In genomic region chr2:127321306-127321705, GRCh38 we compare ENCODE assay signal across 17 cellular contexts. TPM values are rescaled to one million over a fixed set of nuclear protein-coding genes. Genes with fewer than 3 reads are reported as not detected.
DNase-seq lines count a peak whose midpoint lies in the region; ATAC-seq and TF ChIP-seq lines count a peak whose summit lies in the region.
"Had no signal": no experiment of that assay in that cellular context is flagged by ENCODE, and none has a peak within 500 bp of the region (broad histone marks: within the 10 kb centered on the region; RNA-seq: fewer than 3 reads in every experiment).

No MANE protein-coding gene starts in this region.

- dilution Hi-C loops in IMR-90 (cut with HindIII; ENCODE audit: low sequenced_read_pairs, unreplicated experiment), result no loop called here

- H2AK9ac ChIP-seq in IMR-90 (replicated peaks; ENCODE audit: low read depth, low read length, poor library complexity), result no peak overlapping the region

- H3K36me3 ChIP-seq in IMR-90 (ENCODE audit: control insufficient read depth, insufficient read depth, low read length), result peaks cover 20% of the 10 kb centered on the region
- H3K36me3 ChIP-seq in subcutaneous abdominal adipose tissue (ENCODE audit: control insufficient read depth in 5 of 5, insufficient read depth in 5 of 5, low read length in 5 of 5), result peaks cover 38 to 68% (median 54%) of the 10 kb centered on the region in 5 donors

- no peak overlapping the region for H3K14ac ChIP-seq in IMR-90 (replicated peaks; ENCODE audit: low read depth, low read length)

- no peak overlapping the region for H4K91ac ChIP-seq in IMR-90 (ENCODE audit: insufficient read depth, low read depth, low read length)

- peaks cover 8 to 15% of the 10 kb centered on the region in 2 experiments for H3K79me1 ChIP-seq in IMR-90 (ENCODE audit: low read depth in 1 of 2, low read length in 2 of 2)

- in situ Hi-C loops in IMR-90 (cut with MboI; ENCODE audit: low sequenced_read_pairs), result loop anchor here (5.0 kb wide), 1 partner anchor 156 kb away; no protein-coding TSS in a partner anchor

- H3K4me3 ChIP-seq in IMR-90 (ENCODE audit: insufficient read depth, low read depth, low read length) (no peak overlapping the region), subcutaneous abdominal adipose tissue (ENCODE audit: low read depth in 1 of 5, low read length in 5 of 5) (no peak overlapping the region)
- H3K4me3 ChIP-seq: SJSA1 had no signal

- CTCF ChIA-PET in IMR-90 (lab: Yijun Ruan, JAX), result no interaction called here

- no peaks in the 10 kb centered on the region for H3K27me3 ChIP-seq in IMR-90 (ENCODE audit: control insufficient read depth, insufficient read depth, low read length)
- no peaks in the 10 kb centered on the region for H3K27me3 ChIP-seq in subcutaneous abdominal adipose tissue (ENCODE audit: control insufficient read depth in 5 of 5, insufficient read depth in 4 of 5, low read length in 5 of 5)
- H3K27me3 ChIP-seq: SJSA1 had no signal

- H2BK20ac ChIP-seq in IMR-90 (ENCODE audit: low read depth, low read length), result no peak overlapping the region

- H2AK5ac ChIP-seq in IMR-90 (ENCODE audit: low read depth, low read length), result no peak overlapping the region

- H4K20me1 ChIP-seq in IMR-90 (ENCODE audit: insufficient read depth, low read length), result peaks cover 5% of the 10 kb centered on the region; the same call in 1 of the 2 replicates

- H3K56ac ChIP-seq in IMR-90 (ENCODE audit: extremely low read depth, insufficient read depth, low read length), result no peak overlapping the region

- H3K27ac ChIP-seq in IMR-90 (ENCODE audit: insufficient read depth, low read length), result peak overlapping the region; percentile 61; the same call in 1 of the 2 replicates
- peak overlapping the region; percentile 51 for H3K27ac ChIP-seq in subcutaneous abdominal adipose tissue (ENCODE audit: low read depth, low read length)
- H3K27ac ChIP-seq: 22Rv1, HL-60, SJSA1 had no signal

- H4K8ac ChIP-seq in IMR-90 (ENCODE audit: low read depth in 2 of 2, low read length in 2 of 2), result no peak overlapping the region

- H2BK15ac ChIP-seq in IMR-90 (ENCODE audit: low read depth, low read length), result no peak overlapping the region

- no peaks in the 10 kb centered on the region for H3K9me3 ChIP-seq in IMR-90 (ENCODE audit: control insufficient read depth, insufficient read depth, low read length)
- no peaks in the 10 kb centered on the region for H3K9me3 ChIP-seq in subcutaneous abdominal adipose tissue (ENCODE audit: control insufficient read depth in 5 of 5, low read length in 5 of 5)
- H3K9me3 ChIP-seq: SJSA1 had no signal

- DNase-seq in NCI-H526 (lab: John Stamatoyannopoulos, UW) (peak; percentile 10 to 17), NCI-H526 treated with DMSO at 0.1 percent for 48 hours (lab: John Stamatoyannopoulos, UW) (no peak), IMR-90 (peak; percentile 73), fibroblast of peridontal ligament (ENCODE audit: extremely low read depth) (peak; percentile 58), HCEC 1CT (no peak), NOMO-1 treated with DMSO at 0.1 percent for 48 hours (lab: John Stamatoyannopoulos, UW; ENCODE audit: unreplicated experiment) (no peak)
- DNase-seq in activated CD4-positive, alpha-beta T cell treated with anti-CD3 and anti-CD28 coated beads for 48 hours, result no peak
- DNase-seq: COR-L47, NCI-H187, NCI-H2171 treated with DMSO at 0.1 percent for 48 hours, NCI-H446 treated with DMSO at 0.1 percent for 48 hours, NCI-H82 had no signal

- peak; percentile 95 for ATAC-seq in IMR-90 (ENCODE audit: low read depth)
- ATAC-seq: HCT116 had no signal

- peak overlapping the region; percentile 90 for H2BK5ac ChIP-seq in IMR-90 (ENCODE audit: low read depth, low read length, poor library complexity, severe bottlenecking)

- no peak overlapping the region for H3K23ac ChIP-seq in IMR-90 (ENCODE audit: low read depth, low read length)

- POLR2A ChIA-PET in IMR-90 (lab: Charles Lee; ENCODE audit: unreplicated experiment), result no interaction called here

- no peak for TF ChIP-seq POLR2A in IMR-90 (IDR thresholded peaks at IDR 0.05; ENCODE audit: low read depth, low read length)

- H2BK120ac ChIP-seq in IMR-90 (ENCODE audit: low read depth, low read length), result no peak overlapping the region

- intact Hi-C loops in IMR-90 (cut with micrococcal nuclease), result no loop called here

- H4K5ac ChIP-seq in IMR-90 (ENCODE audit: low read depth, low read length), result no peak overlapping the region

- H3K4me2 ChIP-seq in IMR-90 (ENCODE audit: low read depth, low read length), result peak overlapping the region; percentile 16; the same call in 1 of the 2 replicates

- peaks cover 6% of the 10 kb centered on the region; the same call in 1 of the 2 replicates for H3K9me1 ChIP-seq in IMR-90 (ENCODE audit: insufficient read depth, low read length)

- no peak overlapping the region; the same call in 1 of the 2 replicates for H3K18ac ChIP-seq in IMR-90 (ENCODE audit: low read depth, low read length)

- H3K4ac ChIP-seq in IMR-90 (ENCODE audit: low read depth, low read length), result no peak overlapping the region

- H3K4me1 ChIP-seq in IMR-90 (ENCODE audit: control insufficient read depth, insufficient read depth, low read length) (peaks cover 3% of the 10 kb centered on the region), subcutaneous abdominal adipose tissue (ENCODE audit: control insufficient read depth in 5 of 5, insufficient read depth in 5 of 5, low read length in 5 of 5) (peaks cover 0 to 17% (median 7%) of the 10 kb centered on the region in 5 donors)
- H3K4me1 ChIP-seq: SJSA1 had no signal

- no peak for TF ChIP-seq CTCF in IMR-90 (conservative IDR thresholded peaks at IDR 0.05; ENCODE audit: low read depth, low read length)

- TF ChIP-seq RAD21 in IMR-90 (IDR thresholded peaks at IDR 0.05; ENCODE audit: low read length), result no peak

- H3K9ac ChIP-seq in IMR-90 (ENCODE audit: low read depth, low read length) (no peak overlapping the region), subcutaneous abdominal adipose tissue (ENCODE audit: low read length in 5 of 5) (no peak overlapping the region)

- BruUV-seq in IMR-90 (replicated peaks; lab: Mats Ljungman, UMichigan), result no TSS peak

- H2AFZ ChIP-seq in IMR-90 (replicated peaks; ENCODE audit: low read length, poor library complexity), result no peak overlapping the region

TF ChIP-seq in IMR-90, 13 proteins besides CTCF, POLR2A, EP300 and RAD21:
- TF ChIP-seq CEBPB (IDR thresholded peaks at IDR 0.05; ENCODE audit: low read depth, low read length) (peak; percentile 76), FOS (IDR thresholded peaks at IDR 0.05; ENCODE audit: low read depth, low read length) (no peak)

RNA-seq across cellular contexts. Expression of gene ERCC3, which starts 27.4 kb away (rescaled TPM):
- 40.0 and 43.2 TPM in 2 replicates for total RNA-seq in IMR-90 (2012; rRNA removed)
- polyA plus RNA-seq in IMR-90 (2012; rRNA removed), result 48.2 and 52.0 TPM in 2 replicates
- 23.8 and 26.5 TPM in 2 replicates for polyA plus RNA-seq in IMR-90 (2012; cell fraction: cytosol; rRNA removed)
- polyA plus RNA-seq in IMR-90 (2012; cell fraction: nucleus; rRNA removed; ENCODE audit: low replicate concordance), result 105 and 183 TPM in 2 replicates

Comparison
In these comparisons a context has a peak if more than half of its experiments do, and no peak if none do; other contexts are left out.
1. DNase-seq: peak in NCI-H526 (2 of 2), IMR-90 (single experiment) and fibroblast of peridontal ligament (single experiment); none in NCI-H526 treated with DMSO at 0.1 percent for 48 hours (single experiment), activated CD4-positive, alpha-beta T cell treated with anti-CD3 and anti-CD28 coated beads for 48 hours (single experiment), HCEC 1CT (single experiment) and NOMO-1 treated with DMSO at 0.1 percent for 48 hours (single experiment).